24 cellular contexts compared by ENCODE assay signal in the genomic region with DNA sequence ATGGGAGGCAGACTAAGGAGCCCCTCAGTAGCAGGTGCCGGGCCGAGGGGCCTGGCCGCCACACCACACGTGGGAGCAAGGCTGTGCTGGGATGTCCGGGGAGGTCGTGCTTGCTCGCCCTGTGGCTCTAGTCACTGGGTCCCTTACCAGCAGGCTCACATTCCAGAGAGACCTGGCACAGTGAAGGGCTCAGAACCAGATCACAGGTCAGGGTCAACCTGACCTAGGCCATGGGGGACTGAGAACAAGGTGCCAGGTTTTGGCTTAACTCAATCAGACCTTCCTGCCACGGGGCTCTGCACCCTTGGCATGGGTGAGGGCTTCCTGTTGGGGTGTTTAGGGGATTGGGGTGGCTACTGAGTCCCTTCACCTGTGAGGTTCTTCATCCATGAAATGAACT. TPM values are rescaled to one million over a fixed set of nuclear protein-coding genes. Genes with fewer than 3 reads are reported as not detected.
"Had no signal": no experiment of that assay in that cellular context is flagged by ENCODE, and none has a peak within 500 bp of the region (broad histone marks: within the 10 kb centered on the region; RNA-seq: fewer than 3 reads in every experiment).

No MANE protein-coding gene starts in this region.

- H3K9me3 Mint-ChIP-seq: activated CD4-positive, alpha-beta T cell treated with anti-CD3 and anti-CD28 coated beads, Interleukin-2, amount 10 ng/mL, durations not matched to agents 7 days and 5 days; activated naive CD4-positive, alpha-beta T cell treated with anti-CD3 and anti-CD28 coated beads, Interleukin-2, amount 50 U/mL, for 24 hours; neural crest cell; stimulated activated naive CD8-positive, alpha-beta T cell treated with anti-CD3 and anti-CD28 coated beads, Interleukin-15, amount 100 ng/mL, for 72 hours; T-cell; T-helper 2 cell treated with Interferon-gamma antibody and Interleukin-4, amounts not matched to agents 5 μg/mL and 100 μg/mL, for 36 hours; type B pancreatic cell had no signal

- ATAC-seq: activated CD4-positive, CD25-positive, alpha-beta regulatory T cell treated with anti-CD3 and anti-CD28 coated beads, Interleukin-2, amount 50 U/mL, for 24 hours; activated CD8-positive, alpha-beta memory T cell treated with anti-CD3 and anti-CD28 coated beads, Interleukin-2, amount 10 ng/mL, durations not matched to agents 7 days and 5 days; activated CD8-positive, alpha-beta T cell treated with anti-CD3 and anti-CD28 coated beads, Interleukin-2, amount 10 ng/mL, durations not matched to agents 7 days and 5 days; body of pancreas; mucosa of descending colon; right cardiac atrium; stimulated activated naive CD8-positive, alpha-beta T cell treated with anti-CD3 and anti-CD28 coated beads, Interleukin-15, amount 100 ng/mL, for 72 hours; T-cell had no signal

- H3K27me3 Mint-ChIP-seq: activated CD4-positive, alpha-beta T cell treated with anti-CD3 and anti-CD28 coated beads, Interleukin-2, amount 10 ng/mL, durations not matched to agents 7 days and 5 days; activated CD8-positive, alpha-beta memory T cell treated with anti-CD3 and anti-CD28 coated beads, Interleukin-2, amount 10 ng/mL, durations not matched to agents 7 days and 5 days; activated naive CD4-positive, alpha-beta T cell treated with anti-CD3 and anti-CD28 coated beads, Interleukin-2, amount 50 U/mL, for 24 hours; stimulated activated naive CD8-positive, alpha-beta T cell treated with anti-CD3 and anti-CD28 coated beads, Interleukin-15, amount 100 ng/mL, for 72 hours; T-cell; type B pancreatic cell had no signal

- H3K4me3 ChIP-seq: adrenal gland, body of pancreas, colonic mucosa, dorsolateral prefrontal cortex, left ventricle myocardium inferior, lung, mucosa of descending colon, spleen, uterus had no signal

- H3K9me3 ChIP-seq: adrenal gland, body of pancreas, colonic mucosa, left ventricle myocardium inferior, mucosa of descending colon, spleen, uterus had no signal

- DNase-seq: activated CD4-positive, alpha-beta T cell treated with anti-CD3 and anti-CD28 coated beads, Interleukin-2, amount 10 ng/mL, durations not matched to agents 7 days and 5 days; activated CD8-positive, alpha-beta memory T cell treated with anti-CD3 and anti-CD28 coated beads, Interleukin-2, amount 10 ng/mL, durations not matched to agents 7 days and 5 days; activated CD8-positive, alpha-beta T cell treated with anti-CD3 and anti-CD28 coated beads, Interleukin-2, amount 10 ng/mL, durations not matched to agents 7 days and 5 days; activated effector memory CD4-positive, alpha-beta T cell treated with anti-CD3 and anti-CD28 coated beads, Interleukin-2, amount 50 U/mL, for 16 hours; adrenal gland; aorta; body of pancreas; colonic mucosa; dorsolateral prefrontal cortex; effector memory CD4-positive, alpha-beta T cell; left ventricle myocardium inferior; mucosa of descending colon; right cardiac atrium; spleen; stimulated activated naive CD8-positive, alpha-beta T cell treated with anti-CD3 and anti-CD28 coated beads, Interleukin-15, amount 100 ng/mL, for 72 hours; substantia nigra; T-cell; uterus had no signal

- H3K27ac Mint-ChIP-seq: T-helper 2 cell treated with Interferon-gamma antibody and Interleukin-4, amounts not matched to agents 5 μg/mL and 100 μg/mL, for 36 hours; type B pancreatic cell had no signal

- H3K4me1 ChIP-seq: adrenal gland had no signal

- H3K36me3 ChIP-seq: colonic mucosa, uterus had no signal

- H3K4me3 Mint-ChIP-seq: activated CD4-positive, alpha-beta T cell treated with anti-CD3 and anti-CD28 coated beads, Interleukin-2, amount 10 ng/mL, durations not matched to agents 7 days and 5 days; activated CD8-positive, alpha-beta memory T cell treated with anti-CD3 and anti-CD28 coated beads, Interleukin-2, amount 10 ng/mL, durations not matched to agents 7 days and 5 days; activated CD8-positive, alpha-beta T cell treated with anti-CD3 and anti-CD28 coated beads, Interleukin-2, amount 10 ng/mL, durations not matched to agents 7 days and 5 days; activated naive CD4-positive, alpha-beta T cell treated with anti-CD3 and anti-CD28 coated beads, Interleukin-2, amount 50 U/mL, for 24 hours; neural crest cell; stimulated activated naive CD8-positive, alpha-beta T cell treated with anti-CD3 and anti-CD28 coated beads, Interleukin-15, amount 100 ng/mL, for 72 hours; T-cell; T-helper 2 cell treated with Interferon-gamma antibody and Interleukin-4, amounts not matched to agents 5 μg/mL and 100 μg/mL, for 36 hours; type B pancreatic cell had no signal

- H3K27ac ChIP-seq: adrenal gland, body of pancreas, colonic mucosa, left ventricle myocardium inferior, uterus had no signal

- H3K27me3 ChIP-seq: adrenal gland, body of pancreas, colonic mucosa, dorsolateral prefrontal cortex, spleen, uterus had no signal

RNA-seq across cellular contexts. Expression of a gene that starts 22.3 kb away (rescaled TPM):
- total RNA-seq: activated CD8-positive, alpha-beta memory T cell treated with anti-CD3 and anti-CD28 coated beads, Interleukin-2, amount 10 ng/mL, durations not matched to agents 7 days and 5 days; left ventricle myocardium inferior; neural crest cell had no signal
